21 cellular contexts compared by ENCODE assay signal in genomic region chr19:14492756-14493337, GRCh38. TPM values are rescaled to one million over a fixed set of nuclear protein-coding genes. Genes with fewer than 3 reads are reported as not detected.
A peak's percentile ranks its signal among the peaks of the same experiment; 100 is the strongest.
DNase-seq lines count a peak whose midpoint lies in the region; ATAC-seq, FAIRE-seq and TF ChIP-seq lines count a peak whose summit lies in the region.
"Had no signal": no experiment of that assay in that cellular context is flagged by ENCODE, and none has a peak within 500 bp of the region (broad histone marks: within the 10 kb centered on the region; RNA-seq: fewer than 3 reads in every experiment).

No MANE protein-coding gene starts in this region.

- TF ChIP-seq CTCF in SK-N-SH (IDR thresholded peaks at IDR 0.05): no peak
- TF ChIP-seq CTCF in K562 (IDR thresholded peaks at IDR 0.05 in 2 of 3, conservative IDR thresholded peaks at IDR 0.05 in 1 of 3; ENCODE audit: insufficient read depth in 2 of 3, low read depth in 1 of 3, low read length in 3 of 3): no peak

- H3K36me3 ChIP-seq in SK-N-SH (replicated peaks in 1 of 2; ENCODE audit: control insufficient read depth in 1 of 2, insufficient read depth in 2 of 2, low read length in 1 of 2) (peaks cover 4 to 6% of the 10 kb centered on the region in 2 experiments), K562 (ENCODE audit: control insufficient read depth, insufficient read depth, low read length) (peaks cover 16% of the 10 kb centered on the region; the same call in 1 of the 3 replicates), neuronal stem cell (replicated peaks in 1 of 2; ENCODE audit: control insufficient read depth in 2 of 2, insufficient read depth in 2 of 2, low read length in 2 of 2) (peaks cover 12 to 39% of the 10 kb centered on the region in 2 donors), GM23248 (ENCODE audit: low read depth) (no peaks in the 10 kb centered on the region)
- H3K36me3 ChIP-seq: neutrophil had no signal

- CTCF ChIA-PET in SK-N-SH (lab: Yijun Ruan, JAX) (interaction anchor here (0.8 to 3.6 kb wide), 7 partner anchors 10 to 356 kb away, joined by 3 to 34 read pairs (median 3); partner anchors contain the start of gene DNAJB1), K562 (lab: Yijun Ruan, JAX; ENCODE audit: low intra/inter-chr PET ratio) (no interaction called here)
- CTCF ChIA-PET in activated CD8-positive, alpha-beta T cell treated with anti-CD3 and anti-CD28 coated beads, Interleukin-2, amount 10 ng/mL, durations not matched to agents 7 days and 5 days (lab: Charles Lee): interaction anchor here (1.0 kb wide), 1 partner anchor 12 kb away, joined by 3 read pairs; no protein-coding TSS in a partner anchor

- no peaks in the 10 kb centered on the region for H3K9me2 ChIP-seq in SK-N-SH
- no peaks in the 10 kb centered on the region for H3K9me2 ChIP-seq in GM23248 (ENCODE audit: insufficient read depth)

- H3K4me1 Mint-ChIP-seq in activated CD8-positive, alpha-beta T cell treated with anti-CD3 and anti-CD28 coated beads, Interleukin-2, amount 10 ng/mL, durations not matched to agents 7 days and 5 days (ENCODE audit: low read depth): peaks cover 35% of the 10 kb centered on the region

- POLR2A ChIA-PET in SK-N-SH (lab: Yijun Ruan, JAX): no interaction called here
- POLR2A ChIA-PET in K562 (lab: Yijun Ruan, JAX): interaction anchor here (0.7 to 0.9 kb wide), 2 partner anchors 10 to 17 kb away, joined by 3 read pairs; no protein-coding TSS in a partner anchor
- POLR2A ChIA-PET in activated CD8-positive, alpha-beta T cell treated with anti-CD3 and anti-CD28 coated beads, Interleukin-2, amount 10 ng/mL, durations not matched to agents 7 days and 5 days (lab: Charles Lee): interaction anchor here (0.6 to 1.2 kb wide), 2 partner anchors 35 to 190 kb away, joined by 3 to 4 read pairs; no protein-coding TSS in a partner anchor

- H3K18ac ChIP-seq in neuronal stem cell (ENCODE audit: low read length): no peak overlapping the region

- H2AFZ ChIP-seq in SK-N-SH (ENCODE audit: low read depth) (no peak overlapping the region), K562 (ENCODE audit: low read depth, low read length) (no peak overlapping the region), neuronal stem cell (ENCODE audit: low read length) (no peak overlapping the region), GM23248 (no peak overlapping the region)

- H3K36me3 Mint-ChIP-seq in activated CD8-positive, alpha-beta T cell treated with anti-CD3 and anti-CD28 coated beads, Interleukin-2, amount 10 ng/mL, durations not matched to agents 7 days and 5 days (ENCODE audit: low read depth): peaks cover 19% of the 10 kb centered on the region

- H3F3A ChIP-seq in SK-N-SH (replicated peaks; ENCODE audit: insufficient read depth) (no peaks in the 10 kb centered on the region), GM23248 (ENCODE audit: insufficient read depth) (peaks cover 9% of the 10 kb centered on the region)

- FAIRE-seq in K562 (lab: Jason Lieb, UNC): no peak
- FAIRE-seq: H54 had no signal

- no peak overlapping the region for H4K91ac ChIP-seq in neuronal stem cell (ENCODE audit: low read depth, low read length, poor library complexity)

- no peak overlapping the region for H3K4ac ChIP-seq in neuronal stem cell (ENCODE audit: low read length)

- 76% methylated on average over 5 of the region's 5 CpGs for WGBS in SK-N-SH (ENCODE audit: low lambda C conversion rate)
- WGBS in K562 (ENCODE audit: insufficient coverage, low coverage, missing lambda C conversion rate): 79% methylated on average over 5 of the region's 5 CpGs
- no CpG with 5 or more reads among the region's 5 CpGs for WGBS in neuronal stem cell (ENCODE audit: extremely low coverage in 2 of 2, insufficient read length in 2 of 2, insufficient replicate concordance in 1 of 2), 2 donors
- 63 to 76% methylated on average over 5 of the region's 5 CpGs for WGBS in GM23248 (ENCODE audit: low coverage in 1 of 2, low lambda C conversion rate in 2 of 2, missing lambda C conversion rate in 2 of 2), 2 experiments

- H3K9ac ChIP-seq in SK-N-SH (no peak overlapping the region), K562 (ENCODE audit: insufficient read depth in 1 of 2, low read depth in 2 of 2, low read length in 2 of 2) (no peak overlapping the region), neuronal stem cell (ENCODE audit: low read depth, low read length, poor library complexity) (peak overlapping the region; percentile 12), GM23248 (no peak overlapping the region)

- H3K9me3 ChIP-seq in SK-N-SH (no peaks in the 10 kb centered on the region), K562 (replicated peaks; ENCODE audit: control insufficient read depth, insufficient read depth, low read depth, low read length) (no peaks in the 10 kb centered on the region), neuronal stem cell (replicated peaks in 1 of 2; ENCODE audit: control insufficient read depth in 2 of 2, insufficient read depth in 1 of 2, low read depth in 1 of 2, low read length in 2 of 2) (no peaks in the 10 kb centered on the region), GM23248 (ENCODE audit: low read depth) (no peaks in the 10 kb centered on the region)
- H3K9me3 ChIP-seq: BE2C, neutrophil had no signal

- TF ChIP-seq RAD21 in SK-N-SH (IDR thresholded peaks at IDR 0.05; ENCODE audit: low read length) (no peak), K562 (CRISPR knock-in tag; conservative IDR thresholded peaks at IDR 0.05 in 1 of 2, IDR thresholded peaks at IDR 0.05 in 1 of 2) (no peak)

- peaks cover 11% of the 10 kb centered on the region for H3K79me1 ChIP-seq in neuronal stem cell (ENCODE audit: low read depth, low read length)

- no peak overlapping the region for H2BK15ac ChIP-seq in neuronal stem cell (ENCODE audit: low read length)

- intact Hi-C loops in K562 (cut with micrococcal nuclease): no loop called here

- ATAC-seq in SK-N-SH treated with all-trans-retinoic acid at 6 μM for 48 hours: no peak
- no peak for ATAC-seq in K562
- no peak for ATAC-seq in activated CD8-positive, alpha-beta T cell treated with anti-CD3 and anti-CD28 coated beads, Interleukin-2, amount 10 ng/mL, durations not matched to agents 7 days and 5 days

- no peaks in the 10 kb centered on the region for H3K9me1 ChIP-seq in K562 (ENCODE audit: control insufficient read depth, insufficient read depth, low read length)

- no peak overlapping the region for H2BK120ac ChIP-seq in neuronal stem cell (ENCODE audit: low read depth, low read length)

- H3K4me1 ChIP-seq in SK-N-SH (ENCODE audit: control insufficient read depth in 1 of 2, insufficient read depth in 2 of 2, low read depth in 1 of 2, low read length in 1 of 2) (peaks cover 4 to 25% of the 10 kb centered on the region in 2 experiments; a peak in 2 of 4 replicates), K562 (replicated peaks in 1 of 2; ENCODE audit: control insufficient read depth in 2 of 2, insufficient read depth in 2 of 2, low read length in 2 of 2) (peaks cover 16 to 29% of the 10 kb centered on the region in 2 experiments; a peak in 4 of 5 replicates), neuronal stem cell (ENCODE audit: control insufficient read depth in 2 of 2, insufficient read depth in 1 of 2, low read depth in 1 of 2, low read length in 2 of 2) (peaks cover 16 to 19% of the 10 kb centered on the region in 2 donors), GM23248 (ENCODE audit: insufficient read depth) (peaks cover 18% of the 10 kb centered on the region)
- H3K4me1 ChIP-seq: BE2C had no signal

- H3K14ac ChIP-seq in neuronal stem cell (ENCODE audit: low read length): no peak overlapping the region

- in situ Hi-C loops in K562 (cut with MboI): no loop called here
- in situ Hi-C loops in GM23248 (cut with MboI): no loop called here

- DNase-seq in SK-N-SH (no peak), K562 (ENCODE audit: extremely low read depth in 1 of 4, low spot score in 3 of 4) (no peak), neuronal stem cell (ENCODE audit: low spot score) (no peak), GM23248 (no peak)
- no peak for DNase-seq in activated CD8-positive, alpha-beta T cell treated with anti-CD3 and anti-CD28 coated beads, Interleukin-2, amount 10 ng/mL, durations not matched to agents 7 days and 5 days
- DNase-seq: activated CD4-positive, alpha-beta T cell treated with anti-CD3 and anti-CD28 coated beads, Interleukin-2, amount 50 U/mL, for 1 hour; activated CD8-positive, alpha-beta memory T cell treated with anti-CD3 and anti-CD28 coated beads, Interleukin-2, amount 50 U/mL, for 48 hours; amygdala; BE2C; effector CD4-positive, alpha-beta T cell; GDM1; NCI-H1436; NCI-H2171; retina; SHP77 treated with DMSO at 0.1 percent for 48 hours; stimulated activated CD4-positive, alpha-beta T cell treated with anti-CD3 and anti-CD28 coated beads, Interleukin-12 subunit alpha, Interleukin-12 subunit beta, amount 100 ng/mL, for 4 hours; stimulated activated CD8-positive, alpha-beta memory T cell treated with anti-CD3 and anti-CD28 coated beads, Interleukin-4, amount 100 ng/mL, for 48 hours had no signal

- H3K27me3 Mint-ChIP-seq in activated CD8-positive, alpha-beta T cell treated with anti-CD3 and anti-CD28 coated beads, Interleukin-2, amount 10 ng/mL, durations not matched to agents 7 days and 5 days (ENCODE audit: low read depth): peaks cover 2% of the 10 kb centered on the region

- H3K4me3 ChIP-seq in SK-N-SH (ENCODE audit: low read depth in 2 of 2, low read length in 1 of 2) (no peak overlapping the region), K562 (no peak overlapping the region), neuronal stem cell (ENCODE audit: low read length in 2 of 2) (no peak overlapping the region), GM23248 (no peak overlapping the region)

- H3K9me3 Mint-ChIP-seq in activated CD8-positive, alpha-beta T cell treated with anti-CD3 and anti-CD28 coated beads, Interleukin-2, amount 10 ng/mL, durations not matched to agents 7 days and 5 days (ENCODE audit: insufficient read depth): no peaks in the 10 kb centered on the region

- no peak overlapping the region for H2BK5ac ChIP-seq in neuronal stem cell (ENCODE audit: low read length)

- H3K27ac ChIP-seq in SK-N-SH (ENCODE audit: low read depth in 2 of 2, low read length in 1 of 2) (no peak overlapping the region; a peak in 1 of 4 replicates), K562 (ENCODE audit: extremely low read depth, low read depth, low read length) (no peak overlapping the region), neuronal stem cell (replicated peaks; ENCODE audit: low read length) (no peak overlapping the region), GM23248 (no peak overlapping the region)
- H3K27ac ChIP-seq: neutrophil had no signal

- H4K20me1 ChIP-seq in SK-N-SH (ENCODE audit: insufficient read depth) (peaks cover 20% of the 10 kb centered on the region), K562 (replicated peaks; ENCODE audit: control insufficient read depth, insufficient read depth, low read length) (no peaks in the 10 kb centered on the region), GM23248 (ENCODE audit: insufficient read depth) (no peaks in the 10 kb centered on the region)

- H3K4me2 ChIP-seq in SK-N-SH: no peak overlapping the region
- no peak overlapping the region for H3K4me2 ChIP-seq in K562 (ENCODE audit: insufficient read depth, low read length)
- no peak overlapping the region for H3K4me2 ChIP-seq in neuronal stem cell (ENCODE audit: insufficient read depth, low read length, poor library complexity, severe bottlenecking)
- no peak overlapping the region for H3K4me2 ChIP-seq in GM23248 (ENCODE audit: unreplicated experiment)

- no peak overlapping the region for H3K23ac ChIP-seq in neuronal stem cell (ENCODE audit: low read depth, low read length, poor library complexity)

- H2AK5ac ChIP-seq in neuronal stem cell (ENCODE audit: low read depth, low read length): no peak overlapping the region

- TF ChIP-seq EP300 in SK-N-SH (IDR thresholded peaks at IDR 0.05; ENCODE audit: borderline replicate concordance in 1 of 2, low read depth in 1 of 2, low read length in 1 of 2) (no peak), K562 (IDR thresholded peaks at IDR 0.05; ENCODE audit: low read length) (no peak)

- H3K27me3 ChIP-seq in SK-N-SH (ENCODE audit: insufficient read depth) (no peaks in the 10 kb centered on the region), K562 (ENCODE audit: control insufficient read depth in 2 of 2, insufficient read depth in 2 of 2, low read length in 2 of 2) (no peaks in the 10 kb centered on the region), neuronal stem cell (ENCODE audit: control insufficient read depth in 3 of 3, insufficient read depth in 3 of 3, low read depth in 1 of 3, low read length in 3 of 3) (no peaks in the 10 kb centered on the region), GM23248 (replicated peaks; ENCODE audit: insufficient read depth) (no peaks in the 10 kb centered on the region)
- H3K27me3 ChIP-seq: BE2C had no signal

- H2BK12ac ChIP-seq in neuronal stem cell (ENCODE audit: low read length): no peak overlapping the region

- no peak for TF ChIP-seq POLR2A in K562 (conservative IDR thresholded peaks at IDR 0.05)

- H3K4me3 Mint-ChIP-seq in activated CD8-positive, alpha-beta T cell treated with anti-CD3 and anti-CD28 coated beads, Interleukin-2, amount 10 ng/mL, durations not matched to agents 7 days and 5 days: no peak overlapping the region

- no peak overlapping the region for H3K27ac Mint-ChIP-seq in activated CD8-positive, alpha-beta T cell treated with anti-CD3 and anti-CD28 coated beads, Interleukin-2, amount 10 ng/mL, durations not matched to agents 7 days and 5 days

- H4K8ac ChIP-seq in neuronal stem cell (ENCODE audit: low read depth, low read length): no peak overlapping the region

- BruUV-seq in K562 (replicated peaks; lab: Mats Ljungman, UMichigan): no TSS peak

- peaks cover 54% of the 10 kb centered on the region for H3K79me2 ChIP-seq in SK-N-SH (ENCODE audit: insufficient read depth)
- peaks cover 5% of the 10 kb centered on the region; the same call in 2 of the 3 replicates for H3K79me2 ChIP-seq in K562 (ENCODE audit: control insufficient read depth, insufficient read depth, low read length)
- peaks cover 65% of the 10 kb centered on the region for H3K79me2 ChIP-seq in GM23248 (ENCODE audit: insufficient read depth)

RNA-seq across cellular contexts. Expression of gene GIPC1, which starts 3.1 kb away (rescaled TPM):
- polyA plus RNA-seq in SK-N-SH (2012; rRNA removed): 138 and 144 TPM in 2 replicates
- polyA plus RNA-seq in SK-N-SH (2012; cell fraction: cytosol; rRNA removed): 64.3 and 109 TPM in 2 replicates
- 108 and 111 TPM in 2 replicates for polyA plus RNA-seq in SK-N-SH (2012; cell fraction: nucleus; rRNA removed)
- total RNA-seq in K562 (2011; cell fraction: chromatin; rRNA removed; ENCODE audit: low replicate concordance): 18.6 and 50.3 TPM in 2 replicates
- 32.9 and 38.4 TPM in 2 replicates for total RNA-seq in K562 (2011; cell fraction: nucleolus; rRNA removed)
- 26.4 and 30.8 TPM in 2 replicates for total RNA-seq in K562 (2011; cell fraction: nucleoplasm; rRNA removed)
- 54.7 and 71.2 TPM in 2 replicates for total RNA-seq in K562 (2014; rRNA removed)
- 7.8 and 12.0 TPM in 2 replicates for total RNA-seq in K562 (2014; rRNA removed; fragmentation: Illumina TruSeq; extraction: Trizol)
- total RNA-seq in K562 (2015; rRNA removed; fragmentation: Illumina TruSeq; extraction: Trizol): 39.7 and 46.3 TPM in 2 replicates
- total RNA-seq in K562 (2021): 49.7 and 51.7 TPM in 2 replicates
- 24.8 and 26.6 TPM in 2 replicates for polyA plus RNA-seq in K562 (2011; rRNA removed)
- 25.0 and 75.6 TPM in 2 replicates for polyA plus RNA-seq in K562 (2011; cell fraction: cytosol; rRNA removed)
- 15.3 and 27.8 TPM in 2 replicates for polyA plus RNA-seq in K562 (2011; cell fraction: nucleus; rRNA removed)
- 37.9 and 39.8 TPM in 2 replicates for polyA plus RNA-seq in K562 (2012)
- polyA plus RNA-seq in K562 (2014; fragmentation: Illumina TruSeq; extraction: Trizol): 13.6 and 35.1 TPM in 2 replicates
- 1 to 10 TPM in 1 of 2 experiments, under 1 TPM in 1; 0.49 to 1.1 TPM for polyA plus RNA-seq in K562 (2014; fragmentation: Nextera tagmentation; extraction: Ambion mirVana)
- polyA plus RNA-seq in K562 (2014; rRNA removed): 50.8 and 52.2 TPM in 2 replicates
- polyA minus RNA-seq in K562 (2011; rRNA and poly(A)+ RNA removed): 6.3 and 11.7 TPM in 2 replicates
- polyA minus RNA-seq in K562 (2011; cell fraction: cytosol; rRNA and poly(A)+ RNA removed): 32.3 and 41.7 TPM in 2 replicates
- 8.9 and 9.0 TPM in 2 replicates for polyA minus RNA-seq in K562 (2011; cell fraction: nucleus; rRNA and poly(A)+ RNA removed)
- polyA plus RNA-seq in neuronal stem cell (2013, experiment 1 of 2): 47.5 TPM
- 45.1 TPM for polyA plus RNA-seq in neuronal stem cell (2013, experiment 2 of 2)
- 143 and 173 TPM in 2 replicates for total RNA-seq in GM23248 (2014; rRNA removed; shearing (Covaris generic))
- 106 and 112 TPM in 2 replicates for polyA plus RNA-seq in GM23248 (2016; fragmentation: Nextera tagmentation; extraction: Ambion mirVana)
- 10 to 100 TPM; 37.9 to 39.3 TPM for total RNA-seq in activated CD8-positive, alpha-beta T cell treated with anti-CD3 and anti-CD28 coated beads, Interleukin-2, amount 10 ng/mL, durations not matched to agents 7 days and 5 days

RNA-seq across cellular contexts. Expression of gene PTGER1, which starts 17.7 kb away (rescaled TPM):
- 4.6 and 6.0 TPM in 2 replicates for polyA plus RNA-seq in SK-N-SH (2012; rRNA removed)
- polyA plus RNA-seq in SK-N-SH (2012; cell fraction: cytosol; rRNA removed): 2.0 and 3.4 TPM in 2 replicates
- polyA plus RNA-seq in SK-N-SH (2012; cell fraction: nucleus; rRNA removed): 2.4 and 3.9 TPM in 2 replicates
- total RNA-seq in K562 (2011; cell fraction: chromatin; rRNA removed; ENCODE audit: low replicate concordance): not detected in 2 replicates
- total RNA-seq in K562 (2011; cell fraction: nucleolus; rRNA removed): 1.1 and 1.3 TPM in 2 replicates
- total RNA-seq in K562 (2011; cell fraction: nucleoplasm; rRNA removed): 0.51 TPM in 1 of 2 replicates, not detected in the other
- 0.27 and 0.29 TPM in 2 replicates for total RNA-seq in K562 (2014; rRNA removed)
- total RNA-seq in K562 (2014; rRNA removed; fragmentation: Illumina TruSeq; extraction: Trizol): not detected in 2 replicates
- total RNA-seq in K562 (2015; rRNA removed; fragmentation: Illumina TruSeq; extraction: Trizol): not detected in 2 replicates
- 0.29 and 0.35 TPM in 2 replicates for total RNA-seq in K562 (2021)
- 0.06 TPM in 1 of 2 replicates, not detected in the other for polyA plus RNA-seq in K562 (2011; rRNA removed)
- polyA plus RNA-seq in K562 (2011; cell fraction: cytosol; rRNA removed): 0.10 and 0.88 TPM in 2 replicates
- 0.13 and 0.34 TPM in 2 replicates for polyA plus RNA-seq in K562 (2011; cell fraction: nucleus; rRNA removed)
- 0.16 and 0.65 TPM in 2 replicates for polyA plus RNA-seq in K562 (2012)
- not detected in 2 replicates for polyA plus RNA-seq in K562 (2014; fragmentation: Illumina TruSeq; extraction: Trizol)
- polyA plus RNA-seq in K562 (2014; fragmentation: Nextera tagmentation; extraction: Ambion mirVana): not detected
- polyA plus RNA-seq in K562 (2014; rRNA removed): 0.34 and 0.36 TPM in 2 replicates
- not detected in 2 replicates for polyA minus RNA-seq in K562 (2011; rRNA and poly(A)+ RNA removed)
- not detected in 2 replicates for polyA minus RNA-seq in K562 (2011; cell fraction: cytosol; rRNA and poly(A)+ RNA removed)
- 0.40 TPM in 1 of 2 replicates, not detected in the other for polyA minus RNA-seq in K562 (2011; cell fraction: nucleus; rRNA and poly(A)+ RNA removed)
- 0.26 TPM for polyA plus RNA-seq in neuronal stem cell (2013, experiment 1 of 2)
- polyA plus RNA-seq in neuronal stem cell (2013, experiment 2 of 2): 0.29 TPM
- 0.22 and 2.5 TPM in 2 replicates for total RNA-seq in GM23248 (2014; rRNA removed; shearing (Covaris generic))
- 0.79 and 0.80 TPM in 2 replicates for polyA plus RNA-seq in GM23248 (2016; fragmentation: Nextera tagmentation; extraction: Ambion mirVana)
- under 1 TPM; 0.32 to 0.44 TPM for total RNA-seq in activated CD8-positive, alpha-beta T cell treated with anti-CD3 and anti-CD28 coated beads, Interleukin-2, amount 10 ng/mL, durations not matched to agents 7 days and 5 days
- total RNA-seq: A172 had no signal

RNA-seq across cellular contexts. Expression of gene DNAJB1, which starts 25.4 kb away (rescaled TPM):
- polyA plus RNA-seq in SK-N-SH (2012; rRNA removed): 95.7 and 103 TPM in 2 replicates
- 95.9 and 110 TPM in 2 replicates for polyA plus RNA-seq in SK-N-SH (2012; cell fraction: cytosol; rRNA removed)
- 65.8 and 66.3 TPM in 2 replicates for polyA plus RNA-seq in SK-N-SH (2012; cell fraction: nucleus; rRNA removed)
- 66.1 and 87.4 TPM in 2 replicates for total RNA-seq in K562 (2011; cell fraction: chromatin; rRNA removed; ENCODE audit: low replicate concordance)
- 67.0 and 68.3 TPM in 2 replicates for total RNA-seq in K562 (2011; cell fraction: nucleolus; rRNA removed)
- total RNA-seq in K562 (2011; cell fraction: nucleoplasm; rRNA removed): 68.0 and 69.1 TPM in 2 replicates
- 62.1 and 71.5 TPM in 2 replicates for total RNA-seq in K562 (2014; rRNA removed)
- 51.2 and 60.9 TPM in 2 replicates for total RNA-seq in K562 (2014; rRNA removed; fragmentation: Illumina TruSeq; extraction: Trizol)
- total RNA-seq in K562 (2015; rRNA removed; fragmentation: Illumina TruSeq; extraction: Trizol): 85.3 and 86.5 TPM in 2 replicates
- total RNA-seq in K562 (2021): 94.8 and 99.9 TPM in 2 replicates
- polyA plus RNA-seq in K562 (2011; rRNA removed): 83.5 and 113 TPM in 2 replicates
- 101 TPM in 2 replicates for polyA plus RNA-seq in K562 (2011; cell fraction: cytosol; rRNA removed)
- polyA plus RNA-seq in K562 (2011; cell fraction: nucleus; rRNA removed): 78.2 and 79.0 TPM in 2 replicates
- polyA plus RNA-seq in K562 (2012): 69.4 and 84.8 TPM in 2 replicates
- 78.3 and 100 TPM in 2 replicates for polyA plus RNA-seq in K562 (2014; fragmentation: Illumina TruSeq; extraction: Trizol)
- 10 to 100 TPM; 13.2 to 16.2 TPM for polyA plus RNA-seq in K562 (2014; fragmentation: Nextera tagmentation; extraction: Ambion mirVana)
- 61.7 and 79.2 TPM in 2 replicates for polyA plus RNA-seq in K562 (2014; rRNA removed)
- 71.6 and 93.9 TPM in 2 replicates for polyA minus RNA-seq in K562 (2011; rRNA and poly(A)+ RNA removed)
- polyA minus RNA-seq in K562 (2011; cell fraction: cytosol; rRNA and poly(A)+ RNA removed): 31.4 and 40.9 TPM in 2 replicates
- polyA minus RNA-seq in K562 (2011; cell fraction: nucleus; rRNA and poly(A)+ RNA removed): 22.5 and 40.4 TPM in 2 replicates
- 49.6 TPM for polyA plus RNA-seq in neuronal stem cell (2013, experiment 1 of 2)
- polyA plus RNA-seq in neuronal stem cell (2013, experiment 2 of 2): 49.2 TPM
- total RNA-seq in GM23248 (2014; rRNA removed; shearing (Covaris generic)): 82.5 and 101 TPM in 2 replicates
- 124 and 127 TPM in 2 replicates for polyA plus RNA-seq in GM23248 (2016; fragmentation: Nextera tagmentation; extraction: Ambion mirVana)
- 100 to 1,000 TPM; 110 to 112 TPM for total RNA-seq in activated CD8-positive, alpha-beta T cell treated with anti-CD3 and anti-CD28 coated beads, Interleukin-2, amount 10 ng/mL, durations not matched to agents 7 days and 5 days

RNA-seq across cellular contexts. Expression of gene TECR, which starts 36.5 kb away (rescaled TPM):
- polyA plus RNA-seq in SK-N-SH (2012; rRNA removed) (87.9 and 110 TPM in 2 replicates), K562 (2011; rRNA removed) (68.0 and 169 TPM in 2 replicates), K562 (2014; fragmentation: Illumina TruSeq; extraction: Trizol) (204 and 211 TPM in 2 replicates), K562 (2014; fragmentation: Nextera tagmentation; extraction: Ambion mirVana) (10 to 100 TPM; 29.3 to 73.2 TPM), K562 (2014; rRNA removed) (81.4 and 108 TPM in 2 replicates), GM23248 (2016; fragmentation: Nextera tagmentation; extraction: Ambion mirVana) (129 and 132 TPM in 2 replicates)
- 32.4 and 57.6 TPM in 2 replicates for polyA plus RNA-seq in SK-N-SH (2012; cell fraction: cytosol; rRNA removed)
- polyA plus RNA-seq in SK-N-SH (2012; cell fraction: nucleus; rRNA removed): 142 and 144 TPM in 2 replicates
- total RNA-seq in K562 (2011; cell fraction: chromatin; rRNA removed; ENCODE audit: low replicate concordance): 122 and 325 TPM in 2 replicates
- total RNA-seq in K562 (2011; cell fraction: nucleolus; rRNA removed): 437 and 484 TPM in 2 replicates
- 307 and 324 TPM in 2 replicates for total RNA-seq in K562 (2011; cell fraction: nucleoplasm; rRNA removed)
- total RNA-seq in K562 (2014; rRNA removed) (86.0 and 158 TPM in 2 replicates), K562 (2014; rRNA removed; fragmentation: Illumina TruSeq; extraction: Trizol) (33.1 and 36.7 TPM in 2 replicates), K562 (2015; rRNA removed; fragmentation: Illumina TruSeq; extraction: Trizol) (81.9 and 91.6 TPM in 2 replicates), K562 (2021) (186 and 195 TPM in 2 replicates)
- polyA plus RNA-seq in K562 (2011; cell fraction: cytosol; rRNA removed): 224 and 335 TPM in 2 replicates
- polyA plus RNA-seq in K562 (2011; cell fraction: nucleus; rRNA removed): 326 and 378 TPM in 2 replicates
- 229 and 297 TPM in 2 replicates for polyA plus RNA-seq in K562 (2012)
- 76.6 and 95.7 TPM in 2 replicates for polyA minus RNA-seq in K562 (2011; rRNA and poly(A)+ RNA removed)
- 188 and 209 TPM in 2 replicates for polyA minus RNA-seq in K562 (2011; cell fraction: cytosol; rRNA and poly(A)+ RNA removed)
- polyA minus RNA-seq in K562 (2011; cell fraction: nucleus; rRNA and poly(A)+ RNA removed): 66.2 and 80.1 TPM in 2 replicates
- polyA plus RNA-seq in neuronal stem cell (2013, experiment 1 of 2): 225 TPM
- 213 TPM for polyA plus RNA-seq in neuronal stem cell (2013, experiment 2 of 2)
- total RNA-seq in GM23248 (2014; rRNA removed; shearing (Covaris generic)): 38.8 and 40.1 TPM in 2 replicates
- total RNA-seq in activated CD8-positive, alpha-beta T cell treated with anti-CD3 and anti-CD28 coated beads, Interleukin-2, amount 10 ng/mL, durations not matched to agents 7 days and 5 days: 100 to 1,000 TPM; 153 to 163 TPM

RNA-seq across cellular contexts. Expression of gene PKN1, which starts 59.7 kb away (rescaled TPM):
- polyA plus RNA-seq in SK-N-SH (2012; rRNA removed) (68.0 and 99.6 TPM in 2 replicates), K562 (2011; rRNA removed) (52.1 and 63.7 TPM in 2 replicates), K562 (2014; fragmentation: Illumina TruSeq; extraction: Trizol) (77.5 and 97.5 TPM in 2 replicates), K562 (2014; fragmentation: Nextera tagmentation; extraction: Ambion mirVana) (under 1 TPM; 0.30 to 0.57 TPM), K562 (2014; rRNA removed) (97.3 and 108 TPM in 2 replicates), GM23248 (2016; fragmentation: Nextera tagmentation; extraction: Ambion mirVana) (47.2 and 56.4 TPM in 2 replicates)
- polyA plus RNA-seq in SK-N-SH (2012; cell fraction: cytosol; rRNA removed): 43.0 and 58.2 TPM in 2 replicates
- polyA plus RNA-seq in SK-N-SH (2012; cell fraction: nucleus; rRNA removed): 85.8 and 112 TPM in 2 replicates
- 22.5 and 89.0 TPM in 2 replicates for total RNA-seq in K562 (2011; cell fraction: chromatin; rRNA removed; ENCODE audit: low replicate concordance)
- total RNA-seq in K562 (2011; cell fraction: nucleolus; rRNA removed): 76.9 and 79.6 TPM in 2 replicates
- 33.7 and 45.6 TPM in 2 replicates for total RNA-seq in K562 (2011; cell fraction: nucleoplasm; rRNA removed)
- total RNA-seq in K562 (2014; rRNA removed) (108 and 133 TPM in 2 replicates), K562 (2014; rRNA removed; fragmentation: Illumina TruSeq; extraction: Trizol) (25.8 and 37.3 TPM in 2 replicates), K562 (2015; rRNA removed; fragmentation: Illumina TruSeq; extraction: Trizol) (75.0 and 80.6 TPM in 2 replicates), K562 (2021) (222 and 228 TPM in 2 replicates)
- polyA plus RNA-seq in K562 (2011; cell fraction: cytosol; rRNA removed): 66.1 and 116 TPM in 2 replicates
- polyA plus RNA-seq in K562 (2011; cell fraction: nucleus; rRNA removed): 105 and 144 TPM in 2 replicates
- 160 and 186 TPM in 2 replicates for polyA plus RNA-seq in K562 (2012)
- polyA minus RNA-seq in K562 (2011; rRNA and poly(A)+ RNA removed): 37.3 and 59.9 TPM in 2 replicates
- polyA minus RNA-seq in K562 (2011; cell fraction: cytosol; rRNA and poly(A)+ RNA removed): 93.0 and 105 TPM in 2 replicates
- polyA minus RNA-seq in K562 (2011; cell fraction: nucleus; rRNA and poly(A)+ RNA removed): 25.6 and 39.1 TPM in 2 replicates
- polyA plus RNA-seq in neuronal stem cell (2013, experiment 1 of 2): 70.0 TPM
- 68.8 TPM for polyA plus RNA-seq in neuronal stem cell (2013, experiment 2 of 2)
- total RNA-seq in GM23248 (2014; rRNA removed; shearing (Covaris generic)): 128 and 139 TPM in 2 replicates
- total RNA-seq in activated CD8-positive, alpha-beta T cell treated with anti-CD3 and anti-CD28 coated beads, Interleukin-2, amount 10 ng/mL, durations not matched to agents 7 days and 5 days: 100 to 1,000 TPM; 244 to 263 TPM
